16 cellular contexts compared by ENCODE assay signal in the genomic region with DNA sequence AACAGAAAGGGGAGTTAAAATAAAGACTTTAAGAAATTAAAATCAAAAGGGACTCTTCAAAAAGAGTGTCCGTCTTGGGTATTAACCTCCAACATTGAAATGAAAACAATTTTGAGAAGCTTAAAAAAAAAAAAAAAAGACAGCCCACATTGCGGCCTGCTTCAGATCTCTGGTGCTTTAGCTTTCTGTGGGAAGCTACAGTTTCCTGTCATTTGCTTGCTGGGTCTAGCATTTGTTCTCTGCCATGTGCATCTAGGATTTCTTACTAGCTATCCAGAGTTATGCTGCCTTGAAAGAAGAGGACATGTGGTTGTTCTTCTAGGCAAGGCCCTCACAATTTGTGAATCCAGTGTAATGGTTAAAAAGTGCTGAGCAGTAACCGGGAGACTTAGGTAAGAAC.
DNase-seq lines count a peak whose midpoint lies in the region; FAIRE-seq and TF ChIP-seq lines count a peak whose summit lies in the region.
"Had no signal": no experiment of that assay in that cellular context is flagged by ENCODE, and none has a peak within 500 bp of the region (broad histone marks: within the 10 kb centered on the region; RNA-seq: fewer than 3 reads in every experiment).

No MANE protein-coding gene starts in this region.

- no peaks in the 10 kb centered on the region for H3K79me2 ChIP-seq in astrocyte (ENCODE audit: insufficient read depth, low read length)

- peaks cover 4% of the 10 kb centered on the region for H3K4me1 ChIP-seq in astrocyte (ENCODE audit: insufficient read depth, low read length)

- H3K4me1 Mint-ChIP-seq in astrocyte (ENCODE audit: low read depth, unreplicated experiment) (peaks cover 36% of the 10 kb centered on the region), nephron (peaks cover 36% of the 10 kb centered on the region)
- H3K4me1 Mint-ChIP-seq: CD14-positive monocyte; CD8-positive, alpha-beta memory T cell had no signal

- no peaks in the 10 kb centered on the region for H3K36me3 ChIP-seq in astrocyte (ENCODE audit: insufficient read depth, low read length)

- H4K20me1 ChIP-seq in astrocyte (ENCODE audit: insufficient read depth, low read length): no peaks in the 10 kb centered on the region

- no peak overlapping the region for H3K27ac ChIP-seq in astrocyte (ENCODE audit: low read depth, low read length)
- H3K27ac ChIP-seq: 22Rv1 had no signal

- no peak overlapping the region for H2AFZ ChIP-seq in astrocyte (ENCODE audit: low read depth, low read length)

- peaks cover 3% of the 10 kb centered on the region for H3K9me3 Mint-ChIP-seq in astrocyte (ENCODE audit: unreplicated experiment)
- H3K9me3 Mint-ChIP-seq in nephron: no peaks in the 10 kb centered on the region
- H3K9me3 Mint-ChIP-seq: GM23338 had no signal

- no peaks in the 10 kb centered on the region for H3K9me3 ChIP-seq in astrocyte (ENCODE audit: insufficient read depth, low read depth, low read length)
- H3K9me3 ChIP-seq: Caco-2 had no signal

- H3K4me3 ChIP-seq in astrocyte (ENCODE audit: insufficient read depth, low read depth, low read length): no peak overlapping the region
- H3K4me3 ChIP-seq: GM23338 had no signal

- TF ChIP-seq CTCF in astrocyte (IDR thresholded peaks at IDR 0.05; ENCODE audit: insufficient read depth, low read depth, low read length) (no peak), nephron (IDR thresholded peaks at IDR 0.05; ENCODE audit: unreplicated experiment in 3 of 3) (no peak)

- no peaks in the 10 kb centered on the region for H3K27me3 ChIP-seq in astrocyte (ENCODE audit: insufficient read depth, low read length)

- H3K4me3 Mint-ChIP-seq in astrocyte (ENCODE audit: unreplicated experiment): no peak overlapping the region
- H3K4me3 Mint-ChIP-seq in nephron: no peak overlapping the region
- H3K4me3 Mint-ChIP-seq: CD14-positive monocyte; CD8-positive, alpha-beta memory T cell; GM23338 had no signal

- H3K27me3 Mint-ChIP-seq in astrocyte (ENCODE audit: low read depth, unreplicated experiment) (no peaks in the 10 kb centered on the region), nephron (ENCODE audit: low read depth) (peaks cover 5% of the 10 kb centered on the region)

- no peak overlapping the region for H3K4me2 ChIP-seq in astrocyte (ENCODE audit: low read length)
- H3K4me2 ChIP-seq: GM23338 had no signal

- no peak for FAIRE-seq in astrocyte (lab: Jason Lieb, UNC)
- FAIRE-seq: GM12891 had no signal

- H3K27ac Mint-ChIP-seq in astrocyte (ENCODE audit: unreplicated experiment): peak overlapping the region; percentile 87
- H3K27ac Mint-ChIP-seq in nephron: peak overlapping the region in 2 of 3 experiments; percentile 37 to 57
- H3K27ac Mint-ChIP-seq: CD14-positive monocyte; CD8-positive, alpha-beta memory T cell; GM23338 had no signal

- no peak overlapping the region for H3K9ac ChIP-seq in astrocyte (ENCODE audit: low read length)

- peak; percentile 3 for DNase-seq in NOMO-1 treated with DMSO at 0.1 percent for 48 hours (lab: John Stamatoyannopoulos, UW; ENCODE audit: unreplicated experiment)
- no peak for DNase-seq in NOMO-1 (lab: John Stamatoyannopoulos, UW; ENCODE audit: unreplicated experiment in 2 of 2)
- DNase-seq in astrocyte (ENCODE audit: low read depth): no peak
- DNase-seq in kidney tubule cell (ENCODE audit: low spot score): no peak
- no peak for DNase-seq in NCI-H1436 treated with DMSO at 0.1 percent for 48 hours (lab: John Stamatoyannopoulos, UW)
- no peak for DNase-seq in NCI-H1417 treated with DMSO at 0.1 percent for 48 hours (lab: John Stamatoyannopoulos, UW)
- DNase-seq in D341Med (ENCODE audit: low spot score): no peak
- DNase-seq: Caco-2; CD8-positive, alpha-beta memory T cell; DMS53; H7 had no signal

- H3K36me3 Mint-ChIP-seq in astrocyte (ENCODE audit: low read depth, unreplicated experiment) (no peaks in the 10 kb centered on the region), nephron (ENCODE audit: low read depth) (no peaks in the 10 kb centered on the region)
- H3K36me3 Mint-ChIP-seq: CD14-positive monocyte; CD8-positive, alpha-beta memory T cell had no signal
